9 cellular contexts compared by ENCODE assay signal in genomic region chr12:116406529-116406928, GRCh38.
A peak's percentile ranks its signal among the peaks of the same experiment; 100 is the strongest.
DNase-seq lines count a peak whose midpoint lies in the region; ATAC-seq and TF ChIP-seq lines count a peak whose summit lies in the region.
"Had no signal": no experiment of that assay in that cellular context is flagged by ENCODE, and none has a peak within 500 bp of the region (broad histone marks: within the 10 kb centered on the region; RNA-seq: fewer than 3 reads in every experiment).

No MANE protein-coding gene starts in this region.

- no peaks in the 10 kb centered on the region for H3K4me1 Mint-ChIP-seq in activated naive CD8-positive, alpha-beta T cell treated with anti-CD3 and anti-CD28 coated beads, Interleukin-2, amount 50 U/mL, for 24 hours

- DNase-seq in BE2C, result peak; percentile 68
- peak; percentile 63 for DNase-seq in LNCaP clone FGC (ENCODE audit: low read depth)
- DNase-seq in cardiac fibroblast (ENCODE audit: low read depth in 2 of 2), result peak; percentile 88 to 96
- peak; percentile 98 for DNase-seq in mesendoderm
- no peak for DNase-seq in stimulated activated CD4-positive, alpha-beta T cell treated with anti-CD3 and anti-CD28 coated beads, Interleukin-2, amount 100 ng/mL, for 24 hours
- no peak for DNase-seq in activated naive CD8-positive, alpha-beta T cell treated with anti-CD3 and anti-CD28 coated beads, Interleukin-2, amount 50 U/mL, for 24 hours
- DNase-seq in GM13976 (ENCODE audit: low spot score), result no peak

- H3K79me2 ChIP-seq in mesendoderm (ENCODE audit: control insufficient read depth, insufficient read depth, low read length), result no peaks in the 10 kb centered on the region
- H3K79me2 ChIP-seq: parathyroid adenoma had no signal

- H3K23ac ChIP-seq in mesendoderm (ENCODE audit: low read length), result no peak overlapping the region

- no peak overlapping the region for H4K5ac ChIP-seq in mesendoderm (ENCODE audit: low read length)

- H4K8ac ChIP-seq in mesendoderm (ENCODE audit: low read depth, low read length), result no peak overlapping the region

- no peak overlapping the region for H2BK5ac ChIP-seq in mesendoderm (ENCODE audit: low read length)

- H3K4me1 ChIP-seq in BE2C (peaks cover 2% of the 10 kb centered on the region; the same call in 1 of the 2 replicates), mesendoderm (ENCODE audit: control insufficient read depth, low read depth, low read length) (no peaks in the 10 kb centered on the region)
- H3K4me1 ChIP-seq: parathyroid adenoma had no signal

- no peak overlapping the region for H3K18ac ChIP-seq in mesendoderm (ENCODE audit: low read length)

- H3K27ac Mint-ChIP-seq in activated naive CD8-positive, alpha-beta T cell treated with anti-CD3 and anti-CD28 coated beads, Interleukin-2, amount 50 U/mL, for 24 hours, result no peak overlapping the region

- H3K79me1 ChIP-seq in mesendoderm (ENCODE audit: low read length), result no peaks in the 10 kb centered on the region

- no peak overlapping the region for H2AK5ac ChIP-seq in mesendoderm (ENCODE audit: low read length)

- no peak overlapping the region for H3K4ac ChIP-seq in mesendoderm (ENCODE audit: low read depth, low read length)

- H3K4me3 ChIP-seq in BE2C (ENCODE audit: low read depth, low read length), result no peak overlapping the region
- H3K4me3 ChIP-seq in LNCaP clone FGC (ENCODE audit: low read depth, low read length), result no peak overlapping the region
- H3K4me3 ChIP-seq in cardiac fibroblast (replicated peaks in 1 of 2; ENCODE audit: low read depth in 2 of 2, low read length in 2 of 2), result no peak overlapping the region
- no peak overlapping the region for H3K4me3 ChIP-seq in mesendoderm (ENCODE audit: low read length)

- H2BK15ac ChIP-seq in mesendoderm (replicated peaks; ENCODE audit: low read depth), result no peak overlapping the region

- no peak overlapping the region for H3K4me3 Mint-ChIP-seq in activated naive CD8-positive, alpha-beta T cell treated with anti-CD3 and anti-CD28 coated beads, Interleukin-2, amount 50 U/mL, for 24 hours

- H3K9me3 Mint-ChIP-seq in activated naive CD8-positive, alpha-beta T cell treated with anti-CD3 and anti-CD28 coated beads, Interleukin-2, amount 50 U/mL, for 24 hours, result peaks cover 5% of the 10 kb centered on the region

- no peak overlapping the region for H3K9ac ChIP-seq in mesendoderm (ENCODE audit: low read length)
- H3K9ac ChIP-seq: parathyroid adenoma had no signal

- H3K27me3 ChIP-seq in BE2C, result no peaks in the 10 kb centered on the region
- no peaks in the 10 kb centered on the region for H3K27me3 ChIP-seq in mesendoderm (ENCODE audit: insufficient read depth, low read length, poor library complexity)

- in situ Hi-C loops in GM13976 (cut with MboI; ENCODE audit: low sequenced_read_pairs, unreplicated experiment), result no loop called here

- H2BK120ac ChIP-seq in mesendoderm (ENCODE audit: low read depth, low read length), result no peak overlapping the region

- no peak overlapping the region for H3K56ac ChIP-seq in mesendoderm (ENCODE audit: low read length)

- WGBS in mesendoderm (ENCODE audit: extremely low coverage, insufficient coverage, low lambda C conversion rate), result no CpG with 5 or more reads among the region's 3 CpGs

- no peak overlapping the region for H3K27ac ChIP-seq in mesendoderm (ENCODE audit: low read depth, low read length)
- H3K27ac ChIP-seq: parathyroid adenoma had no signal

- ATAC-seq in GM21447 (IDR thresholded peaks at IDR 0.05; ENCODE audit: unreplicated experiment), result no peak
- no peak for ATAC-seq in activated naive CD8-positive, alpha-beta T cell treated with anti-CD3 and anti-CD28 coated beads, Interleukin-2, amount 50 U/mL, for 24 hours

- no peaks in the 10 kb centered on the region for H3K27me3 Mint-ChIP-seq in activated naive CD8-positive, alpha-beta T cell treated with anti-CD3 and anti-CD28 coated beads, Interleukin-2, amount 50 U/mL, for 24 hours

- TF ChIP-seq CTCF in BE2C (IDR thresholded peaks at IDR 0.05; ENCODE audit: low read depth, low read length) (0 out of 2 replicates have a peak, but pooled peaks have one; percentile 8), LNCaP clone FGC (IDR thresholded peaks at IDR 0.05; ENCODE audit: control insufficient read depth, extremely low read depth, insufficient read depth) (no peak), cardiac fibroblast (IDR thresholded peaks at IDR 0.05; ENCODE audit: low read depth, low read length) (peak; percentile 8), GM13976 (IDR thresholded peaks at IDR 0.05; ENCODE audit: borderline replicate concordance, control extremely low read depth, extremely low read depth, insufficient read depth, missing control alignments) (no peak)

- H3K36me3 Mint-ChIP-seq in activated naive CD8-positive, alpha-beta T cell treated with anti-CD3 and anti-CD28 coated beads, Interleukin-2, amount 50 U/mL, for 24 hours (ENCODE audit: low read depth), result no peaks in the 10 kb centered on the region

- no peak overlapping the region for H3K4me2 ChIP-seq in mesendoderm (ENCODE audit: low read length)

- no peaks in the 10 kb centered on the region for H3K9me3 ChIP-seq in BE2C

- no peaks in the 10 kb centered on the region for H3K36me3 ChIP-seq in BE2C
- no peaks in the 10 kb centered on the region for H3K36me3 ChIP-seq in mesendoderm (ENCODE audit: control insufficient read depth, insufficient read depth, low read length)

Comparison
In these comparisons a context has a peak if more than half of its experiments do, and no peak if none do; other contexts are left out.
1. DNase-seq: peak in BE2C (single experiment), LNCaP clone FGC (single experiment), cardiac fibroblast (2 of 2) and mesendoderm (single experiment); none in stimulated activated CD4-positive, alpha-beta T cell treated with anti-CD3 and anti-CD28 coated beads, Interleukin-2, amount 100 ng/mL, for 24 hours (0 of 2), activated naive CD8-positive, alpha-beta T cell treated with anti-CD3 and anti-CD28 coated beads, Interleukin-2, amount 50 U/mL, for 24 hours (single experiment) and GM13976 (single experiment).
2. CTCF ChIP-seq: peak in BE2C (single experiment) and cardiac fibroblast (single experiment); none in LNCaP clone FGC (single experiment) and GM13976 (single experiment).